In the genomic region with DNA sequence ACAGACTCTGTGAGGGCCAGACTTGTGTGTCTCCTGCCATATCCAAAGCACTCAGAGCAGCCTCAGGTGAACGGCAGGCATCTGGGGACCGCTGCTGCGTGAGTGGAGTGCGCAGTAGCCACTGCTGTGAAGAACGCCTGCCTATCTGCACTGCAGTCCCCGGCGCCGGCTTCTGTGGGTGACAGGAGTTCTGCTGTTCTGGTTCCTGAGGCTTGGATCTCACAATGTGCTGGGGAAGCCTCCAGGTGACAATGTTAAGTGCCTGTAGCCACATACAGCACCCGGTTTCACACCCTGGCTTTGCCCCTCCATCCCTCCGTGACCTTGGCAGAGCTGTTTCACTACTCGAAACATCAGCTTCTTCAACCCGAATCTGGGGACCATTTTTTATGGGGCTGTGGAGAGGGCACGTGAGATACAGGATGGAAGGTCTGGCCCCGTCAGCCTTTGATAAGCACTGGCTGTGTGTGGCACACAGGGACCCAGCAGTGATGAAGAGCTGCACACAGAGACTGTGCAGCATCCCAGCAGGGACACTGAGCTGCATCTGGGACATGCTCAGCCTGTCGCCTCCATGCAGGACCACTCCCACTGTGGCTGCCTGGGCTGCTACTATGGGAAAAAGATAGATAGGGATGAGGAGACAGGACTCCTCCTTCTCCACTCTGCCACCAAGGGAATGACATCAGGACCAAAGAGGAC, we compare ENCODE assay signal across 26 cellular contexts. TPM values are rescaled to one million over a fixed set of nuclear protein-coding genes. Genes with fewer than 3 reads are reported as not detected.
"Had no signal": no experiment of that assay in that cellular context is flagged by ENCODE, and none has a peak within 500 bp of the region (broad histone marks: within the 10 kb centered on the region; RNA-seq: fewer than 3 reads in every experiment).

No MANE protein-coding gene starts in this region.

- H3K27me3 ChIP-seq: heart right ventricle, hepatocyte, right atrium auricular region, right lobe of liver, stomach, testis, thyroid gland, transverse colon, upper lobe of left lung, vagina had no signal

- ATAC-seq: heart right ventricle; left cardiac atrium; left lobe of liver; mucosa of descending colon; naive thymus-derived CD8-positive, alpha-beta T cell; right lobe of liver; stimulated activated naive B cell treated with anti-CD40 and anti-IgM and Interleukin-4, amounts not matched to agents 10 μg/mL and 1 μg/mL and 100 μg/mL, for 72 hours; stimulated activated naive CD8-positive, alpha-beta T cell treated with anti-CD3 and anti-CD28 coated beads, Interleukin-15, Interleukin-2, amounts not matched to agents 100 U/mL and 50 U/mL, for 24 hours had no signal

- H3K4me1 ChIP-seq: testis, transverse colon, upper lobe of left lung, vagina had no signal

- H3K4me3 ChIP-seq: heart right ventricle, hepatocyte, mucosa of descending colon, right atrium auricular region, right lobe of liver, smooth muscle cell, stomach, testis, thyroid gland, transverse colon, upper lobe of left lung, vagina had no signal

- H3K9ac ChIP-seq: parathyroid adenoma had no signal

- DNase-seq: heart right ventricle; islet precursor cell; kidney glomerular epithelial cell; left cardiac atrium; midbrain; nucleus accumbens; stimulated activated CD4-positive, alpha-beta T cell treated with anti-CD3 and anti-CD28 coated beads, Interleukin-12 subunit alpha, Interleukin-12 subunit beta, amount 100 ng/mL, for 4 hours; stimulated activated CD4-positive, alpha-beta T cell treated with anti-CD3 and anti-CD28 coated beads, Interleukin-15, amount 100 ng/mL, for 24 hours; stimulated activated CD4-positive, alpha-beta T cell treated with anti-CD3 and anti-CD28 coated beads, Interleukin-2, amount 100 ng/mL, for 24 hours; stimulated activated CD4-positive, alpha-beta T cell treated with anti-CD3 and anti-CD28 coated beads, Interleukin-4, amount 100 ng/mL, for 1 hour; stimulated activated naive B cell treated with anti-CD40 and anti-IgM and Interleukin-4, amounts not matched to agents 10 μg/mL and 1 μg/mL and 100 μg/mL, for 72 hours; stimulated activated naive CD8-positive, alpha-beta T cell treated with anti-CD3 and anti-CD28 coated beads, Interleukin-15, Interleukin-2, amounts not matched to agents 100 U/mL and 50 U/mL, for 24 hours; stomach; testis; thyroid gland; transverse colon; upper lobe of left lung had no signal

- H3K4me2 ChIP-seq: hepatocyte, smooth muscle cell had no signal

- H3K9me3 ChIP-seq: heart right ventricle, mucosa of descending colon, right atrium auricular region, right lobe of liver, stomach, testis, thyroid gland, transverse colon, upper lobe of left lung, vagina had no signal

- H3K27ac ChIP-seq: heart right ventricle, hepatocyte, parathyroid adenoma, right atrium auricular region, right lobe of liver, stomach, testis, thyroid gland, transverse colon, upper lobe of left lung, vagina had no signal

- H2AFZ ChIP-seq: hepatocyte, parathyroid adenoma had no signal

RNA-seq across cellular contexts. Expression of a gene that starts 51.2 kb away (rescaled TPM):
- total RNA-seq: left lobe of liver; naive thymus-derived CD8-positive, alpha-beta T cell had no signal
- polyA plus RNA-seq: naive thymus-derived CD8-positive, alpha-beta T cell had no signal
